ENCODE assay signal across 8 cellular contexts in genomic region chr4:2262145-2262943, GRCh38. TPM values are rescaled to one million over a fixed set of nuclear protein-coding genes. Genes with fewer than 3 reads are reported as not detected.
DNase-seq lines count a peak whose midpoint lies in the region; ATAC-seq and TF ChIP-seq lines count a peak whose summit lies in the region.

No MANE protein-coding gene starts in this region.

- TF ChIP-seq CTCF in Calu3 (IDR thresholded peaks at IDR 0.05; ENCODE audit: unreplicated experiment) (no peak), endodermal cell (conservative IDR thresholded peaks at IDR 0.05) (no peak)

- peak overlapping the region; percentile 38 for H3K4ac ChIP-seq in mesendoderm (ENCODE audit: low read depth, low read length)

- H3K27ac ChIP-seq in HUES48 (ENCODE audit: low read depth, low read length) = peak overlapping the region; percentile 69
- peak overlapping the region; percentile 77 for H3K27ac ChIP-seq in endodermal cell (ENCODE audit: low read depth, low read length)
- peak overlapping the region; percentile 46 for H3K27ac ChIP-seq in mesendoderm (ENCODE audit: low read depth, low read length)

- peak overlapping the region; percentile 89 for H3K56ac ChIP-seq in mesendoderm (ENCODE audit: low read length)

- no peaks in the 10 kb centered on the region for H3K79me1 ChIP-seq in mesendoderm (ENCODE audit: low read length)

- H3K4me3 Mint-ChIP-seq in Calu3 (ENCODE audit: low read depth, unreplicated experiment) (peak overlapping the region; percentile 62), endodermal cell (peak overlapping the region; percentile 63)

- H3K4me1 ChIP-seq in HUES48 (ENCODE audit: control insufficient read depth, insufficient read depth, low read length) (peaks cover 4% of the 10 kb centered on the region; the same call in 1 of the 2 replicates), NT2/D1 (ENCODE audit: insufficient read depth, insufficient read length) (peaks cover 34% of the 10 kb centered on the region), endodermal cell (ENCODE audit: control insufficient read depth, insufficient read depth, low read length) (peaks cover 14% of the 10 kb centered on the region), mesendoderm (ENCODE audit: control insufficient read depth, low read depth, low read length) (no peaks in the 10 kb centered on the region)

- H3K36me3 ChIP-seq in HUES48 (ENCODE audit: control insufficient read depth, insufficient read depth, low read length) (no peaks in the 10 kb centered on the region), NT2/D1 (ENCODE audit: insufficient read depth, insufficient read length, low read length) (peaks cover 21% of the 10 kb centered on the region), endodermal cell (ENCODE audit: control insufficient read depth, insufficient read depth, low read length) (peaks cover 8% of the 10 kb centered on the region), mesendoderm (ENCODE audit: control insufficient read depth, insufficient read depth, low read length) (no peaks in the 10 kb centered on the region)

- no peaks in the 10 kb centered on the region for H3K27me3 Mint-ChIP-seq in Calu3 (ENCODE audit: unreplicated experiment)
- no peaks in the 10 kb centered on the region for H3K27me3 Mint-ChIP-seq in endodermal cell (ENCODE audit: insufficient read depth)

- no TSS peak for BruUV-seq in Calu3 (replicated peaks; lab: Mats Ljungman, UMichigan)

- H3K36me3 Mint-ChIP-seq in Calu3 (ENCODE audit: insufficient read depth, unreplicated experiment) = peaks cover 10% of the 10 kb centered on the region
- H3K36me3 Mint-ChIP-seq in endodermal cell (ENCODE audit: low read depth) = no peaks in the 10 kb centered on the region

- H3K27ac Mint-ChIP-seq in Calu3 (ENCODE audit: unreplicated experiment) (no peak overlapping the region), endodermal cell (peak overlapping the region; percentile 64)

- intact Hi-C loops in Calu3 (cut with micrococcal nuclease; ENCODE audit: unreplicated experiment) = no loop called here

- no peak overlapping the region for H4K8ac ChIP-seq in mesendoderm (ENCODE audit: low read depth, low read length)

- 1 to 2% methylated on average over 45 to 98 of the region's 98 CpGs for WGBS in endodermal cell (ENCODE audit: insufficient coverage in 1 of 2, insufficient read length in 1 of 2), 2 experiments
- no CpG with 5 or more reads among the region's 98 CpGs for WGBS in mesendoderm (ENCODE audit: extremely low coverage, insufficient coverage, low lambda C conversion rate)

- peak overlapping the region; percentile 40; the same call in 1 of the 2 replicates for H3K9ac ChIP-seq in HUES48 (ENCODE audit: low read depth, low read length)
- peak overlapping the region; percentile 86 for H3K9ac ChIP-seq in NT2/D1 (ENCODE audit: insufficient read length, low read depth)
- peak overlapping the region; percentile 42 for H3K9ac ChIP-seq in endodermal cell (ENCODE audit: extremely low read depth, low read length, poor library complexity, severe bottlenecking)
- H3K9ac ChIP-seq in mesendoderm (ENCODE audit: low read length) = peak overlapping the region; percentile 86

- no peak overlapping the region for H2BK5ac ChIP-seq in mesendoderm (ENCODE audit: low read length)

- H2AK5ac ChIP-seq in mesendoderm (ENCODE audit: low read length) = no peak overlapping the region

- H3K4me3 ChIP-seq in HUES48 (ENCODE audit: low read depth, low read length) (peak overlapping the region; percentile 81), NT2/D1 (ENCODE audit: insufficient read length, low read depth) (peak overlapping the region; percentile 68), endodermal cell (ENCODE audit: low read length) (peak overlapping the region; percentile 77), mesendoderm (ENCODE audit: low read length) (peak overlapping the region; percentile 26)

- no peaks in the 10 kb centered on the region for H3K79me2 ChIP-seq in mesendoderm (ENCODE audit: control insufficient read depth, insufficient read depth, low read length)

- no peak overlapping the region for H4K5ac ChIP-seq in mesendoderm (ENCODE audit: low read length)

- DNase-seq in Calu3 (peak; percentile 95), NT2/D1 (ENCODE audit: low read depth, low spot score) (peak; percentile 100), endodermal cell (peak; percentile 100), mesendoderm (peak; percentile 100)
- DNase-seq in activated CD8-positive, alpha-beta memory T cell treated with anti-CD3 and anti-CD28 coated beads, Interleukin-2, amount 50 U/mL, for 24 hours (ENCODE audit: extremely low read depth) = peak; percentile 93
- peak; percentile 96 for DNase-seq in stimulated activated CD8-positive, alpha-beta memory T cell treated with anti-CD3 and anti-CD28 coated beads, Interleukin-12 subunit alpha, Interleukin-12 subunit beta, amount 100 ng/mL, for 4 hours (ENCODE audit: low read depth)

- H3K9me3 Mint-ChIP-seq in Calu3 (ENCODE audit: low read depth, unreplicated experiment) (no peaks in the 10 kb centered on the region), endodermal cell (no peaks in the 10 kb centered on the region)

- ATAC-seq in GM21423 (IDR thresholded peaks at IDR 0.05; ENCODE audit: unreplicated experiment) = peak; percentile 87

- peak overlapping the region; percentile 75 for H3K18ac ChIP-seq in mesendoderm (ENCODE audit: low read length)

- no peak overlapping the region for H3K23ac ChIP-seq in mesendoderm (ENCODE audit: low read length)

- no peak overlapping the region for H2BK15ac ChIP-seq in mesendoderm (replicated peaks; ENCODE audit: low read depth)

- H3K4me2 ChIP-seq in mesendoderm (ENCODE audit: low read length) = peak overlapping the region; percentile 58

- H3K4me1 Mint-ChIP-seq in Calu3 (ENCODE audit: low read depth, unreplicated experiment) = no peaks in the 10 kb centered on the region
- H3K4me1 Mint-ChIP-seq in endodermal cell = peaks cover 6% of the 10 kb centered on the region

- no peaks in the 10 kb centered on the region for H3K9me3 ChIP-seq in HUES48 (ENCODE audit: control insufficient read depth, insufficient read depth, low read length)
- no peaks in the 10 kb centered on the region for H3K9me3 ChIP-seq in NT2/D1 (ENCODE audit: insufficient read depth, low read length)
- no peaks in the 10 kb centered on the region for H3K9me3 ChIP-seq in endodermal cell (ENCODE audit: control insufficient read depth, low read length)

- CTCF ChIA-PET in Calu3 (lab: Charles Lee) = interaction anchor here (0.6 to 0.9 kb wide), 2 partner anchors 202 to 352 kb away, joined by 3 read pairs; no protein-coding TSS in a partner anchor

- H3K27me3 ChIP-seq in HUES48 (ENCODE audit: control insufficient read depth, insufficient read depth, low read length) (no peaks in the 10 kb centered on the region), NT2/D1 (ENCODE audit: insufficient read depth, insufficient read length) (peaks cover 19% of the 10 kb centered on the region), endodermal cell (ENCODE audit: control insufficient read depth, insufficient read depth, low read length, poor library complexity, severe bottlenecking) (no peaks in the 10 kb centered on the region), mesendoderm (ENCODE audit: insufficient read depth, low read length, poor library complexity) (no peaks in the 10 kb centered on the region)

- no peak overlapping the region for H2BK120ac ChIP-seq in mesendoderm (ENCODE audit: low read depth, low read length)

RNA-seq across cellular contexts. Expression of gene MXD4, which starts 0.4 kb away (rescaled TPM):
- total RNA-seq in Calu3 (2022) = 12.8 and 15.0 TPM in 2 replicates
- total RNA-seq in endodermal cell = 10 to 100 TPM; 46.0 to 78.8 TPM
- 44.5 TPM for polyA plus RNA-seq in endodermal cell (2013, experiment 1 of 2)
- 46.2 TPM for polyA plus RNA-seq in endodermal cell (2013, experiment 2 of 2)
- 10.1 TPM for polyA plus RNA-seq in mesendoderm (2013, experiment 1 of 2)
- polyA plus RNA-seq in mesendoderm (2013, experiment 2 of 2) = 10.8 TPM

RNA-seq across cellular contexts. Expression of gene HAUS3, which starts 20.4 kb away (rescaled TPM):
- total RNA-seq in Calu3 (2022) = 12.9 and 13.4 TPM in 2 replicates
- total RNA-seq in endodermal cell = 10 to 100 TPM; 17.0 to 22.6 TPM
- 17.3 TPM for polyA plus RNA-seq in endodermal cell (2013, experiment 1 of 2)
- 17.0 TPM for polyA plus RNA-seq in endodermal cell (2013, experiment 2 of 2)
- 15.8 TPM for polyA plus RNA-seq in mesendoderm (2013, experiment 1 of 2)
- 15.6 TPM for polyA plus RNA-seq in mesendoderm (2013, experiment 2 of 2)

RNA-seq across cellular contexts. Expression of gene POLN, which starts 20.4 kb away (rescaled TPM):
- 4.1 and 5.2 TPM in 2 replicates for total RNA-seq in Calu3 (2022)
- 1 to 10 TPM; 2.8 to 2.9 TPM for total RNA-seq in endodermal cell
- 1.0 TPM for polyA plus RNA-seq in endodermal cell (2013, experiment 1 of 2)
- polyA plus RNA-seq in endodermal cell (2013, experiment 2 of 2) = 0.70 TPM
- polyA plus RNA-seq in mesendoderm (2013, experiment 1 of 2) = 1.3 TPM
- 1.3 TPM for polyA plus RNA-seq in mesendoderm (2013, experiment 2 of 2)

Comparison
In these comparisons a context has a peak if more than half of its experiments do, and no peak if none do; other contexts are left out.
1. Peak in every context shown above with its lines: DNase-seq, ATAC-seq, H3K4me3 ChIP-seq and H3K27ac ChIP-seq.
2. H3K4me3 ChIP-seq: peak in every context shown above with its lines; median percentile 81 in HUES48; 77 in endodermal cell; 68 in NT2/D1; 26 in mesendoderm.